25 cellular contexts compared by ENCODE assay signal in the genomic region with DNA sequence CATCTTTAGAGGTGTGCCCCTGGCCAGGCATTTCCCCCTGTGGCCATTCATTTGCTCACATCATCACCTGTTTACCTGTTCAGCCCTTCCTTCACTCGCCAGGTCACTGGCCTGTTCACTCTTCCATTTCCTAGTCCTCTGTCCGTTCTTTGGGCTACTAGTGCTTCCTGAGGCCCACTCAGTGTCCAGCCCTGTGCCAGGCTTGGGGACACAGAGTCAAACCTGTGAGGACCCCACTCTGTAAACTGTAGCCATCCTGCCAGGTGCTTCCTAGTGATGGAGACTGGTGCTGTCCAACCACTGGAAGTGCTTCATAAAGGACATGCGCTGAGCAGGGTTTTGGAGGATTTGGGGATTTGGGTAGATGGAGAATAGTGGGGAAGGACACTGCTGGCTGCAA.
"Had no signal": no experiment of that assay in that cellular context is flagged by ENCODE, and none has a peak within 500 bp of the region (broad histone marks: within the 10 kb centered on the region; RNA-seq: fewer than 3 reads in every experiment).

No MANE protein-coding gene starts in this region.

- H3K9me3 Mint-ChIP-seq: activated CD4-positive, alpha-beta memory T cell treated with anti-CD3 and anti-CD28 coated beads for 36 hours; activated CD4-positive, alpha-beta T cell treated with anti-CD3 and anti-CD28 coated beads, Interleukin-2, amount 10 ng/mL, durations not matched to agents 7 days and 5 days; activated naive CD4-positive, alpha-beta T cell treated with anti-CD3 and anti-CD28 coated beads for 36 hours; activated T-helper 17 cell treated with anti-CD3 and anti-CD28 coated beads, Interleukin-2, amount 50 U/mL, for 72 hours had no signal

- H3K9ac ChIP-seq: SK-N-SH had no signal

- ATAC-seq: activated T-helper 17 cell treated with anti-CD3 and anti-CD28 coated beads, Interleukin-2, amount 50 U/mL, for 72 hours; Right ventricle myocardium inferior had no signal

- DNase-seq: activated CD4-positive, alpha-beta memory T cell treated with anti-CD3 and anti-CD28 coated beads for 36 hours; activated CD4-positive, alpha-beta T cell treated with anti-CD3 and anti-CD28 coated beads, Interleukin-2, amount 10 ng/mL, durations not matched to agents 7 days and 5 days; activated CD4-positive, CD25-positive, alpha-beta regulatory T cell; activated gamma-delta T cell; activated naive CD4-positive, alpha-beta T cell treated with anti-CD3 and anti-CD28 coated beads for 36 hours; activated T-cell treated with anti-CD3 and anti-CD28 coated beads for 4 hours; amygdala; brain microvascular endothelial cell; Karpas-422; MM.1S; NCI-H1105; NCI-H1436 treated with DMSO at 0.1 percent for 48 hours; NCI-H187; NCI-H2081; NCI-H2171; NCI-H226; NCI-H526; NCI-H82; SK-N-SH; T-helper 1 cell had no signal

- H3K36me3 ChIP-seq: brain microvascular endothelial cell, cardiac muscle cell had no signal

- H3K9me3 ChIP-seq: SK-N-SH had no signal

- H3K4me3 ChIP-seq: cardiac muscle cell had no signal

- H3K27ac Mint-ChIP-seq: activated CD4-positive, alpha-beta memory T cell treated with anti-CD3 and anti-CD28 coated beads for 36 hours; activated CD4-positive, alpha-beta T cell treated with anti-CD3 and anti-CD28 coated beads, Interleukin-2, amount 10 ng/mL, durations not matched to agents 7 days and 5 days; activated naive CD4-positive, alpha-beta T cell treated with anti-CD3 and anti-CD28 coated beads for 36 hours; activated naive CD8-positive, alpha-beta T cell; activated T-helper 17 cell treated with anti-CD3 and anti-CD28 coated beads, Interleukin-2, amount 50 U/mL, for 72 hours had no signal

- H3K4me3 Mint-ChIP-seq: activated CD4-positive, alpha-beta memory T cell treated with anti-CD3 and anti-CD28 coated beads for 36 hours; activated CD4-positive, alpha-beta T cell treated with anti-CD3 and anti-CD28 coated beads, Interleukin-2, amount 10 ng/mL, durations not matched to agents 7 days and 5 days; activated naive CD4-positive, alpha-beta T cell treated with anti-CD3 and anti-CD28 coated beads for 36 hours; activated naive CD8-positive, alpha-beta T cell; activated T-helper 17 cell treated with anti-CD3 and anti-CD28 coated beads, Interleukin-2, amount 50 U/mL, for 72 hours had no signal

- H3K36me3 Mint-ChIP-seq: activated CD4-positive, alpha-beta memory T cell treated with anti-CD3 and anti-CD28 coated beads for 36 hours; activated naive CD8-positive, alpha-beta T cell had no signal

- H3K27ac ChIP-seq: brain microvascular endothelial cell, cardiac muscle cell, VCaP had no signal
